ENCODE assay signal across 12 cellular contexts in the genomic region with DNA sequence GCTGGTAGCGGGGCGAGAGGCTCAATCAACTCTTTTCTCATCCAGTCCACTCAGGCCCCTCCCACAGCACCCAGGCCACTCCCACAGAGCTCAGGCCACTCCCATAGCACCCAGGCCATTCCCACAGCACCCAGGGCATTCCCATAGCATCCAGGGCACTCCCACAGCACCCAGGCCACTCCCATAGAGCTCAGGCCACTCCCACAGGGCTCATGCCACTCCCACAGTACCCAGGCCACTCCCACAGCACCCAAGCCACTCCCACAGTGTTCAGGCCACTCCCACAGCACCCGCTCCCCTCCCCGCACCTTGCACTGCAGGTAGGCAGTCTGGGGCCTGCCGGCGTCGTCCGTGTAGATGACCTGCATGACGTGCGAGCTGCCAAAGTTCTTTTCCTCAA. TPM values are rescaled to one million over a fixed set of nuclear protein-coding genes. Genes with fewer than 3 reads are reported as not detected.
DNase-seq lines count a peak whose midpoint lies in the region; ATAC-seq and TF ChIP-seq lines count a peak whose summit lies in the region.
"Not testable (repeated sequence)": the region's sequence is repeated elsewhere in the genome, so short reads cannot be mapped to it uniquely, and the experiment has no call there.
"Had no signal": no experiment of that assay in that cellular context is flagged by ENCODE, and none has a peak within 500 bp of the region (broad histone marks: within the 10 kb centered on the region; RNA-seq: fewer than 3 reads in every experiment).

No MANE protein-coding gene starts in this region.

- not testable (repeated sequence) for H3K9me3 Mint-ChIP-seq in activated naive CD8-positive, alpha-beta T cell treated with anti-CD3 and anti-CD28 coated beads for 36 hours

- not testable (repeated sequence) for H3K9me3 ChIP-seq in Karpas-422 (ENCODE audit: low read length); RWPE2 (ENCODE audit: severe bottlenecking)

- H3K27me3 Mint-ChIP-seq in activated naive CD8-positive, alpha-beta T cell treated with anti-CD3 and anti-CD28 coated beads for 36 hours = not testable (repeated sequence)

- not testable (repeated sequence) for H3K4me2 ChIP-seq in Karpas-422 (ENCODE audit: low read depth, low read length, poor library complexity, severe bottlenecking); mesendoderm (ENCODE audit: low read length)

- not testable (repeated sequence) for H3K4ac ChIP-seq in mesendoderm (ENCODE audit: low read depth, low read length)

- H4K5ac ChIP-seq in mesendoderm (ENCODE audit: low read length) = not testable (repeated sequence)

- H3K4me1 ChIP-seq in Karpas-422 (ENCODE audit: low read length); RWPE2 (ENCODE audit: insufficient read depth, poor library complexity, severe bottlenecking); mesendoderm (ENCODE audit: control insufficient read depth, low read depth, low read length): not testable (repeated sequence)

- H2BK120ac ChIP-seq in mesendoderm (ENCODE audit: low read depth, low read length) = not testable (repeated sequence)

- not testable (repeated sequence) for TF ChIP-seq POLR2A in erythroblast (IDR thresholded peaks at IDR 0.05; ENCODE audit: low read length)

- not testable (repeated sequence) for H3K27ac ChIP-seq in Karpas-422 (ENCODE audit: low read length); RWPE2 (ENCODE audit: poor library complexity, severe bottlenecking); mesendoderm (ENCODE audit: low read depth, low read length)

- peak; percentile 69 for ATAC-seq in RWPE2 (ENCODE audit: low read depth)
- ATAC-seq in stimulated activated naive CD8-positive, alpha-beta T cell treated with anti-CD3 and anti-CD28 coated beads, Interleukin-15, Interleukin-2, amounts not matched to agents 100 U/mL and 50 U/mL, for 24 hours = peak; percentile 22

- not testable (repeated sequence) for H3K79me2 ChIP-seq in Karpas-422 (ENCODE audit: low read length); mesendoderm (ENCODE audit: control insufficient read depth, insufficient read depth, low read length)

- no CpG with 5 or more reads among the region's 10 CpGs for WGBS in mesendoderm (ENCODE audit: extremely low coverage, insufficient coverage, low lambda C conversion rate)

- H2AFZ ChIP-seq in Karpas-422 (ENCODE audit: low read length) = not testable (repeated sequence)

- H2BK15ac ChIP-seq in mesendoderm (replicated peaks; ENCODE audit: low read depth) = not testable (repeated sequence)

- not testable (repeated sequence) for H3K4me3 Mint-ChIP-seq in activated naive CD8-positive, alpha-beta T cell treated with anti-CD3 and anti-CD28 coated beads for 36 hours

- H3K18ac ChIP-seq in mesendoderm (ENCODE audit: low read length) = not testable (repeated sequence)

- H2AK5ac ChIP-seq in mesendoderm (ENCODE audit: low read length) = not testable (repeated sequence)

- H3K36me3 Mint-ChIP-seq in activated naive CD8-positive, alpha-beta T cell treated with anti-CD3 and anti-CD28 coated beads for 36 hours = peaks cover 14% of the 10 kb centered on the region

- H3K4me1 Mint-ChIP-seq in activated naive CD8-positive, alpha-beta T cell treated with anti-CD3 and anti-CD28 coated beads for 36 hours = not testable (repeated sequence)

- H3K27me3 ChIP-seq in Karpas-422 (ENCODE audit: low read length); RWPE2 (ENCODE audit: insufficient read depth, poor library complexity, severe bottlenecking); mesendoderm (ENCODE audit: insufficient read depth, low read length, poor library complexity): not testable (repeated sequence)

- not testable (repeated sequence) for H3K27ac Mint-ChIP-seq in activated naive CD8-positive, alpha-beta T cell treated with anti-CD3 and anti-CD28 coated beads for 36 hours

- not testable (repeated sequence) for H3K56ac ChIP-seq in mesendoderm (ENCODE audit: low read length)

- not testable (repeated sequence) for H3K4me3 ChIP-seq in Karpas-422 (ENCODE audit: low read length); RWPE2 (ENCODE audit: severe bottlenecking); mesendoderm (ENCODE audit: low read length)

- not testable (repeated sequence) for TF ChIP-seq CTCF in RWPE2 (IDR thresholded peaks at IDR 0.05; ENCODE audit: poor library complexity, severe bottlenecking)

- not testable (repeated sequence) for H3K79me1 ChIP-seq in mesendoderm (ENCODE audit: low read length)

- not testable (repeated sequence) for H3K36me3 ChIP-seq in Karpas-422 (ENCODE audit: insufficient read depth, low read length); RWPE2 (ENCODE audit: low read depth); mesendoderm (ENCODE audit: control insufficient read depth, insufficient read depth, low read length)

- H3K9me2 ChIP-seq in Karpas-422 (replicated peaks; ENCODE audit: insufficient read depth, low read length) = not testable (repeated sequence)

- DNase-seq in DMS153 treated with DMSO at 0.1 percent for 48 hours (lab: John Stamatoyannopoulos, UW; ENCODE audit: unreplicated experiment) (peak; percentile 15), Karpas-422 (peak; percentile 68), erythroblast (lab: John Stamatoyannopoulos, UW) (peak; percentile 30 to 54), mesendoderm (peak; percentile 63)
- DNase-seq in RWPE2 (ENCODE audit: low spot score) = not testable (repeated sequence)
- peak; percentile 38 for DNase-seq in activated CD4-positive, alpha-beta T cell treated with anti-CD3 and anti-CD28 coated beads, Interleukin-2, amount 50 U/mL, for 1 hour
- DNase-seq in activated naive CD8-positive, alpha-beta T cell treated with anti-CD3 and anti-CD28 coated beads for 36 hours = peak; percentile 37
- peak; percentile 55 for DNase-seq in stimulated activated naive CD8-positive, alpha-beta T cell treated with anti-CD3 and anti-CD28 coated beads, Interleukin-15, Interleukin-2, amounts not matched to agents 100 U/mL and 50 U/mL, for 24 hours

- not testable (repeated sequence) for H4K20me1 ChIP-seq in Karpas-422 (ENCODE audit: insufficient read depth, low read depth, low read length)

- H2BK5ac ChIP-seq in mesendoderm (ENCODE audit: low read length) = not testable (repeated sequence)

- H4K8ac ChIP-seq in mesendoderm (ENCODE audit: low read depth, low read length) = not testable (repeated sequence)

- not testable (repeated sequence) for H3K23ac ChIP-seq in mesendoderm (ENCODE audit: low read length)

- not testable (repeated sequence) for H3K9ac ChIP-seq in Karpas-422 (ENCODE audit: low read length); mesendoderm (ENCODE audit: low read length)

RNA-seq across cellular contexts. Expression of a gene that starts 8.1 kb away (rescaled TPM):
- 116 and 184 TPM in 2 replicates for total RNA-seq in Karpas-422 (2014; rRNA removed; shearing (Covaris generic); ENCODE audit: low replicate concordance)
- total RNA-seq in activated naive CD8-positive, alpha-beta T cell treated with anti-CD3 and anti-CD28 coated beads for 36 hours = 100 to 1,000 TPM; 131 to 136 TPM
- 28.8 TPM for polyA plus RNA-seq in mesendoderm (2013, experiment 1 of 2)
- polyA plus RNA-seq in mesendoderm (2013, experiment 2 of 2) = 29.1 TPM

RNA-seq across cellular contexts. Expression of a gene that starts 29.0 kb away (rescaled TPM):
- 1.9 TPM in 1 of 2 replicates, not detected in the other for total RNA-seq in Karpas-422 (2014; rRNA removed; shearing (Covaris generic); ENCODE audit: low replicate concordance)
- under 1 TPM; 0.34 to 0.43 TPM for total RNA-seq in activated naive CD8-positive, alpha-beta T cell treated with anti-CD3 and anti-CD28 coated beads for 36 hours
- polyA plus RNA-seq in mesendoderm (2013, experiment 1 of 2) = 1.1 TPM
- 0.95 TPM for polyA plus RNA-seq in mesendoderm (2013, experiment 2 of 2)

RNA-seq across cellular contexts. Expression of a gene that starts 38.7 kb away (rescaled TPM):
- not detected in 2 replicates for total RNA-seq in Karpas-422 (2014; rRNA removed; shearing (Covaris generic); ENCODE audit: low replicate concordance)
- not detected for total RNA-seq in activated naive CD8-positive, alpha-beta T cell treated with anti-CD3 and anti-CD28 coated beads for 36 hours
- polyA plus RNA-seq in mesendoderm (2013, experiment 1 of 2) = not detected
- not detected for polyA plus RNA-seq in mesendoderm (2013, experiment 2 of 2)
- total RNA-seq: breast epithelium, kidney, uterus had no signal
- polyA plus RNA-seq: BJ had no signal

RNA-seq across cellular contexts. Expression of a gene that starts 46.0 kb away (rescaled TPM):
- 34.5 and 47.1 TPM in 2 replicates for total RNA-seq in Karpas-422 (2014; rRNA removed; shearing (Covaris generic); ENCODE audit: low replicate concordance)
- 10 to 100 TPM; 32.5 to 35.2 TPM for total RNA-seq in activated naive CD8-positive, alpha-beta T cell treated with anti-CD3 and anti-CD28 coated beads for 36 hours
- 5.5 TPM for polyA plus RNA-seq in mesendoderm (2013, experiment 1 of 2)
- 5.6 TPM for polyA plus RNA-seq in mesendoderm (2013, experiment 2 of 2)
